ENCODE assay signal across 29 cellular contexts in the genomic region with DNA sequence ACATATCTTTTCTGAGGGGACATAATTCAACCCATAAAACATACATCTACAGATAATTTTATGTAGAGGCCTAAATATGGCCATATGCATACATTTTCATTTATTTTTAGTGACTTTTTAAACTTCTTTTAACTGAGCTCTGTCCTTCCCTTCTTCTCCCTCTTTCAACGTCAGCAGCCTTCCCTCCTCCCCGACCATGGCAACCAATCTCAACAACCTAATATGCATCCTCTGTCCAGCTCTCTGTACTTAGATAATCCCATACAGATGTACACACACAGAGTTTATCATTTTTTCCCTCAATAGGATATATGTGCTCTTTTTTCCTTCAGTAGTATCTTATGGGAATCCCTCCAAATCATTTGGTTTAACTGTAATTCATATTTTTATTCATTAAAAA.
"Had no signal": no experiment of that assay in that cellular context is flagged by ENCODE, and none has a peak within 500 bp of the region (broad histone marks: within the 10 kb centered on the region; RNA-seq: fewer than 3 reads in every experiment).

No MANE protein-coding gene starts in this region.

- ATAC-seq: body of pancreas, Panc1, Right ventricle myocardium inferior had no signal

- H3K4me3 ChIP-seq: ascending aorta, body of pancreas, SJCRH30 had no signal

- DNase-seq: activated CD4-positive, alpha-beta memory T cell treated with anti-CD3 and anti-CD28 coated beads, Interleukin-2, amount 10 ng/mL, durations not matched to agents 7 days and 5 days; activated CD4-positive, alpha-beta T cell treated with anti-CD3 and anti-CD28 coated beads, Interleukin-2, amount 10 ng/mL, durations not matched to agents 7 days and 5 days; activated CD4-positive, CD25-positive, alpha-beta regulatory T cell; activated gamma-delta T cell treated with Interleukin-2 at 50 U/mL for 16 hours; activated naive CD4-positive, alpha-beta T cell treated with anti-CD3 and anti-CD28 coated beads, Interleukin-2, amount 10 ng/mL, durations not matched to agents 7 days and 5 days; activated naive CD8-positive, alpha-beta T cell treated with anti-CD3 and anti-CD28 coated beads, Interleukin-2, amount 10 ng/mL, durations not matched to agents 7 days and 5 days; activated T-cell treated with anti-CD3 and anti-CD28 coated beads for 4 hours; activated T-cell treated with anti-CD3 and anti-CD28 coated beads, Interleukin-2, amount 50 U/mL, for 48 hours; amniotic stem cell; body of pancreas; central memory CD4-positive, alpha-beta T cell; Karpas-422; NCI-H1105 treated with DMSO at 0.1 percent for 48 hours; NCI-H1436 treated with DMSO at 0.1 percent for 48 hours; NCI-H187; NCI-H2081; NCI-H446; NCI-H524; NCI-H774; NK-92 treated with Interleukin-12 subunit alpha and Interleukin-12 subunit beta, amount 100 ng/mL, for 24 hours; OCI-M1; RPMI8226; SJCRH30; SK-N-SH; T-helper 1 cell had no signal

- H3K4me1 ChIP-seq: ascending aorta, SJCRH30 had no signal

- H3K9me3 ChIP-seq: ascending aorta, body of pancreas, SJCRH30, SK-N-SH had no signal

- H3K27me3 ChIP-seq: ascending aorta, body of pancreas, SJCRH30 had no signal

- H3K27ac ChIP-seq: ascending aorta, body of pancreas, SJCRH30, VCaP had no signal

- H3K9ac ChIP-seq: SK-N-SH had no signal

- H3K36me3 ChIP-seq: ascending aorta, SJCRH30 had no signal

- H3K4me2 ChIP-seq: SK-N-SH had no signal
